In genomic region chr7:137343483-137343841, GRCh38 we compare ENCODE assay signal across 8 cellular contexts. TPM values are rescaled to one million over a fixed set of nuclear protein-coding genes. Genes with fewer than 3 reads are reported as not detected.
DNase-seq lines count a peak whose midpoint lies in the region; ATAC-seq lines count a peak whose summit lies in the region.

A gene with protein sequence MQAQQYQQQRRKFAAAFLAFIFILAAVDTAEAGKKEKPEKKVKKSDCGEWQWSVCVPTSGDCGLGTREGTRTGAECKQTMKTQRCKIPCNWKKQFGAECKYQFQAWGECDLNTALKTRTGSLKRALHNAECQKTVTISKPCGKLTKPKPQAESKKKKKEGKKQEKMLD (minus strand): TSS chr7:137343733. CDS start chr7:137254973, 88,760 bp downstream.

- ATAC-seq in HG03521 (IDR thresholded peaks at IDR 0.05; ENCODE audit: unreplicated experiment): no peak
- no peak for ATAC-seq in GM18909 (IDR thresholded peaks at IDR 0.05; ENCODE audit: poor library complexity, unreplicated experiment)

- no peaks in the 10 kb centered on the region for H3K9me3 ChIP-seq in iPS-15b (ENCODE audit: control insufficient read depth, insufficient read depth, low read length)
- no peaks in the 10 kb centered on the region for H3K9me3 ChIP-seq in skeletal muscle satellite cell (replicated peaks; ENCODE audit: low read length)

- peak within 1 kb of the TSS; percentile 61 for H3K4me3 ChIP-seq in iPS-15b (ENCODE audit: low read depth, low read length)
- peak within 1 kb of the TSS; percentile 70 for H3K4me3 ChIP-seq in skeletal muscle satellite cell (ENCODE audit: low read length)

- H3K9ac ChIP-seq in iPS-15b (ENCODE audit: low read depth, low read length) (peak within 1 kb of the TSS; percentile 56), skeletal muscle satellite cell (ENCODE audit: low read depth, low read length) (peak within 1 kb of the TSS; percentile 36)

- H3K4me1 ChIP-seq in iPS-15b (ENCODE audit: control insufficient read depth, insufficient read depth, low read length): peaks cover 15% of the 10 kb centered on the region
- peaks cover 4% of the 10 kb centered on the region for H3K4me1 ChIP-seq in skeletal muscle satellite cell (ENCODE audit: control insufficient read depth, insufficient read depth, low read length)

- DNase-seq in LHCN-M2 (ENCODE audit: low read depth): peak; percentile 71
- peak; percentile 84 for DNase-seq in astrocyte of the hippocampus (ENCODE audit: low read depth, low spot score)
- no peak for DNase-seq in GF-D8 (lab: John Stamatoyannopoulos, UW)
- no peak for DNase-seq in NCI-H1694 treated with DMSO at 0.1 percent for 48 hours (lab: John Stamatoyannopoulos, UW)

- H3K36me3 ChIP-seq in iPS-15b (ENCODE audit: control insufficient read depth, insufficient read depth, low read length): no peaks in the 10 kb centered on the region
- no peaks in the 10 kb centered on the region for H3K36me3 ChIP-seq in skeletal muscle satellite cell (ENCODE audit: insufficient read depth, low read length)

- peak within 1 kb of the TSS; percentile 89 for H3K4me2 ChIP-seq in skeletal muscle satellite cell (ENCODE audit: low read length)

- H3K27me3 ChIP-seq in iPS-15b (ENCODE audit: control insufficient read depth, insufficient read depth, low read length) (peaks cover 14% of the 10 kb centered on the region), skeletal muscle satellite cell (ENCODE audit: control insufficient read depth, insufficient read depth, low read length) (no peaks in the 10 kb centered on the region)

RNA-seq across cellular contexts. Expression of the gene that starts here (rescaled TPM):
- total RNA-seq in LHCN-M2 (2014; rRNA removed): 5.7 and 6.7 TPM in 2 replicates
- 5.6 TPM for polyA plus RNA-seq in LHCN-M2 (2012)
- total RNA-seq in skeletal muscle satellite cell (2012; rRNA removed): 0.25 and 0.44 TPM in 2 replicates

Comparison
In these comparisons a context has a peak if more than half of its experiments do, and no peak if none do; other contexts are left out.
1. DNase-seq: peak in LHCN-M2 (single experiment) and astrocyte of the hippocampus (single experiment); none in GF-D8 (single experiment) and NCI-H1694 treated with DMSO at 0.1 percent for 48 hours (single experiment).